In genomic region chr14:35355981-35356839, GRCh38 we compare ENCODE assay signal across 8 cellular contexts. TPM values are rescaled to one million over a fixed set of nuclear protein-coding genes. Genes with fewer than 3 reads are reported as not detected.
DNase-seq lines count a peak whose midpoint lies in the region; ATAC-seq, FAIRE-seq and TF ChIP-seq lines count a peak whose summit lies in the region.

No MANE protein-coding gene starts in this region.

- intact Hi-C loops in activated CD4-positive, alpha-beta memory T cell treated with anti-CD3 and anti-CD28 coated beads for 36 hours (cut with micrococcal nuclease) = loop anchor here (1.0 kb wide), 6 partner anchors 9 to 69 kb away; partner anchors contain the start of gene NFKBIA
- intact Hi-C loops in HepG2 (cut with micrococcal nuclease; ENCODE audit: unreplicated experiment) = loop anchor here (1.0 kb wide), 2 partner anchors 9 to 20 kb away; no protein-coding TSS in a partner anchor

- WGBS in A549 (ENCODE audit: missing lambda C conversion rate) = 29% methylated on average over 5 of the region's 5 CpGs
- WGBS in HepG2 (ENCODE audit: low lambda C conversion rate) = 3% methylated on average over 5 of the region's 5 CpGs

- in situ Hi-C loops in HepG2 (cut with HindIII; ENCODE audit: extremely low pct_ligation_motif_present, low pct_unique_long_range_greater_than_20kb) (no loop called here), GM13977 (cut with MboI; ENCODE audit: low pct_unique_long_range_greater_than_20kb, low sequenced_read_pairs, unreplicated experiment) (no loop called here)

- TF ChIP-seq CTCF in A549 (IDR thresholded peaks at IDR 0.05) (no peak), HepG2 (CRISPR knock-in tag; IDR thresholded peaks at IDR 0.05) (no peak), GM13977 (IDR thresholded peaks at IDR 0.05; ENCODE audit: extremely low read depth, insufficient read depth, missing control alignments) (no peak)

- H3K79me2 ChIP-seq in HepG2 (ENCODE audit: insufficient read depth, low read length) = no peaks in the 10 kb centered on the region

- no TSS peak for BruUV-seq in HepG2 (replicated peaks; lab: Mats Ljungman, UMichigan)

- no peak overlapping the region for H3K4me3 ChIP-seq in A549
- H3K4me3 ChIP-seq in HepG2 (replicated peaks in 1 of 3; ENCODE audit: insufficient read depth in 1 of 3, low read depth in 2 of 3, low read length in 3 of 3) = peak overlapping the region; percentile 9 to 27 (median 12); a peak in 5 of 6 replicates

- H3K36me3 Mint-ChIP-seq in activated CD4-positive, alpha-beta memory T cell treated with anti-CD3 and anti-CD28 coated beads for 36 hours = no peaks in the 10 kb centered on the region

- DNase-seq in A549 (ENCODE audit: low read depth in 1 of 2, low spot score in 1 of 2) (peak in 1 of 2 experiments; percentile 68), HepG2 (ENCODE audit: low spot score) (peak; percentile 91), GM13977 (ENCODE audit: low spot score) (no peak), NCI-H510A (lab: John Stamatoyannopoulos, UW) (no peak)
- DNase-seq in activated CD4-positive, alpha-beta memory T cell treated with anti-CD3 and anti-CD28 coated beads for 36 hours = peak; percentile 76

- no peaks in the 10 kb centered on the region for H4K20me1 ChIP-seq in HepG2 (ENCODE audit: insufficient read depth, low read length)

- POLR2A ChIA-PET in A549 (lab: Yijun Ruan, JAX) (interaction anchor here (1.0 to 1.2 kb wide), 3 partner anchors 19 to 64 kb away, joined by 3 to 4 read pairs (median 4); partner anchors contain the start of genes NFKBIA and PSMA6), HepG2 (lab: Yijun Ruan, JAX) (interaction anchor here (0.9 to 2.6 kb wide), 14 partner anchors 9 to 64 kb away, joined by 3 to 23 read pairs (median 8); partner anchors contain the start of genes NFKBIA and PSMA6)
- POLR2A ChIA-PET in activated CD4-positive, alpha-beta memory T cell treated with anti-CD3 and anti-CD28 coated beads for 36 hours (lab: Charles Lee) = interaction anchor here (0.7 to 3.4 kb wide), 10 partner anchors 9 to 234 kb away, joined by 3 to 62 read pairs (median 8); partner anchors contain the start of genes NFKBIA, PPP2R3C, PRORP and PSMA6

- H2AFZ ChIP-seq in HepG2 (ENCODE audit: low read length) = peak overlapping the region; percentile 1

- no peaks in the 10 kb centered on the region for H3K36me3 ChIP-seq in HepG2 (replicated peaks in 1 of 2; ENCODE audit: control insufficient read depth in 1 of 2, insufficient read depth in 2 of 2, low read length in 2 of 2)

- H3K9me3 ChIP-seq in A549 (no peaks in the 10 kb centered on the region), HepG2 (ENCODE audit: low read length) (no peaks in the 10 kb centered on the region)

- H3K4me3 Mint-ChIP-seq in activated CD4-positive, alpha-beta memory T cell treated with anti-CD3 and anti-CD28 coated beads for 36 hours = peak overlapping the region; percentile 17

- H3K4me1 Mint-ChIP-seq in activated CD4-positive, alpha-beta memory T cell treated with anti-CD3 and anti-CD28 coated beads for 36 hours (ENCODE audit: low read depth) = peaks cover 40% of the 10 kb centered on the region

- ATAC-seq in A549 = peak; percentile 61 to 72
- peak; percentile 50 for ATAC-seq in GM19452 (IDR thresholded peaks at IDR 0.05; ENCODE audit: unreplicated experiment)
- peak; percentile 81 for ATAC-seq in HepG2
- no peak for ATAC-seq in GM19397 (IDR thresholded peaks at IDR 0.05; ENCODE audit: unreplicated experiment)
- no peak for ATAC-seq in HG02840 (IDR thresholded peaks at IDR 0.05; ENCODE audit: low FRiP score, unreplicated experiment)

- H3K27ac Mint-ChIP-seq in activated CD4-positive, alpha-beta memory T cell treated with anti-CD3 and anti-CD28 coated beads for 36 hours = peak overlapping the region; percentile 79

- TF ChIP-seq EP300 in A549 (IDR thresholded peaks at IDR 0.05) = no peak
- TF ChIP-seq EP300 in HepG2 (IDR thresholded peaks at IDR 0.05; ENCODE audit: low read depth in 2 of 2, low read length in 2 of 2) = peak; percentile 8 to 82; a peak in 3 of 4 replicates
- peak; percentile 50 for TF ChIP-seq EP300 in HepG2 (CRISPR knock-in tag; IDR thresholded peaks at IDR 0.05; ENCODE audit: borderline replicate concordance)

- CTCF ChIA-PET in A549 (lab: Yijun Ruan, JAX) = no interaction called here
- CTCF ChIA-PET in activated CD4-positive, alpha-beta memory T cell treated with anti-CD3 and anti-CD28 coated beads for 36 hours (lab: Charles Lee) = interaction anchor here (0.7 to 1.4 kb wide), 5 partner anchors 9 to 69 kb away, joined by 3 to 5 read pairs (median 3); partner anchors contain the start of gene NFKBIA
- CTCF ChIA-PET in HepG2 (lab: Yijun Ruan, JAX; ENCODE audit: low intra/inter-chr PET ratio, low total read pairs) = interaction anchor here (1.2 kb wide), 1 partner anchor 29 kb away, joined by 4 read pairs; no protein-coding TSS in a partner anchor

- TF ChIP-seq POLR2A in A549 (IDR thresholded peaks at IDR 0.05; ENCODE audit: low read length) = no peak
- TF ChIP-seq POLR2A in HepG2 (IDR thresholded peaks at IDR 0.05; ENCODE audit: insufficient read depth in 1 of 2, low read depth in 2 of 2, low read length in 2 of 2) = 0 out of 4 replicates have a peak, but pooled peaks of 1 of the 2 experiments have one; percentile 25

- H3K9ac ChIP-seq in HepG2 (ENCODE audit: insufficient read depth, low read depth, low read length) = peak overlapping the region; percentile 32

- H3K27me3 Mint-ChIP-seq in activated CD4-positive, alpha-beta memory T cell treated with anti-CD3 and anti-CD28 coated beads for 36 hours = no peaks in the 10 kb centered on the region

- peaks cover 43% of the 10 kb centered on the region for H3K4me1 ChIP-seq in A549
- peaks cover 58% of the 10 kb centered on the region for H3K4me1 ChIP-seq in HepG2 (ENCODE audit: insufficient read depth, low read length)

- TF ChIP-seq RAD21 in A549 (conservative IDR thresholded peaks at IDR 0.05 in 1 of 2, IDR thresholded peaks at IDR 0.05 in 1 of 2) (no peak), HepG2 (CRISPR knock-in tag; IDR thresholded peaks at IDR 0.05) (0 out of 2 replicates have a peak, but pooled peaks have one; percentile 13)

- H3K9me3 Mint-ChIP-seq in activated CD4-positive, alpha-beta memory T cell treated with anti-CD3 and anti-CD28 coated beads for 36 hours = no peaks in the 10 kb centered on the region

- H3K27me3 ChIP-seq in HepG2 (ENCODE audit: control insufficient read depth in 1 of 2, insufficient read depth in 2 of 2, low read length in 2 of 2) = no peaks in the 10 kb centered on the region

- FAIRE-seq in A549 (lab: Jason Lieb, UNC) = no peak
- peak; percentile 72 for FAIRE-seq in HepG2 (lab: Jason Lieb, UNC)

- H3K27ac ChIP-seq in A549 (peak overlapping the region; percentile 73 to 74), HepG2 (ENCODE audit: extremely low read length, insufficient read depth, low read length) (peak overlapping the region; percentile 41)

- H3K4me2 ChIP-seq in A549 = peak overlapping the region; percentile 74
- H3K4me2 ChIP-seq in HepG2 (ENCODE audit: low read depth, low read length) = peak overlapping the region; percentile 65

TF ChIP-seq in A549, 52 proteins besides CTCF, POLR2A, EP300 and RAD21 (continues in another document):
- TF ChIP-seq RFX5 (IDR thresholded peaks at IDR 0.05) (no peak), HOXB5 (CRISPR knock-in tag; IDR thresholded peaks at IDR 0.05) (no peak)

TF ChIP-seq in HepG2, 621 proteins besides CTCF, POLR2A, EP300 and RAD21 (continues in another document):
- TF ChIP-seq ZNF564 (CRISPR knock-in tag; IDR thresholded peaks at IDR 0.05) (no peak), MED13 (CRISPR knock-in tag; IDR thresholded peaks at IDR 0.05) (0 out of 2 replicates have a peak, but pooled peaks have one; percentile 11), DNMT3B (CRISPR knock-in tag; conservative IDR thresholded peaks at IDR 0.05) (no peak), MBNL3 (CRISPR knock-in tag; conservative IDR thresholded peaks at IDR 0.05) (no peak), ZNF629 (CRISPR knock-in tag; conservative IDR thresholded peaks at IDR 0.05) (0 out of 2 replicates have a peak, but pooled peaks have one; percentile 24), STAT5B (CRISPR knock-in tag; IDR thresholded peaks at IDR 0.05) (no peak), RFX1 (IDR thresholded peaks at IDR 0.05) (no peak), IRX3 (CRISPR knock-in tag; IDR thresholded peaks at IDR 0.05; ENCODE audit: borderline replicate concordance, low read depth) (no peak), ZC3H4 (CRISPR knock-in tag; IDR thresholded peaks at IDR 0.05; ENCODE audit: borderline replicate concordance) (no peak), ZBTB7A (CRISPR knock-in tag; IDR thresholded peaks at IDR 0.05) (peak; percentile 41; the same call in 1 of the 2 replicates)

RNA-seq across cellular contexts. Expression of gene NFKBIA, which starts 48.3 kb away (rescaled TPM):
- polyA plus RNA-seq in A549 (2011; rRNA removed) (65.0 and 102 TPM in 2 replicates), A549 (2017; fragmentation: RNase III; extraction: RNeasy Plus Mini Kit Qiagen cat#74134 plus additional on column Dnase treatment) (101 to 115 TPM (median 103 TPM) in 3 replicates), HepG2 (2011; rRNA removed) (173 and 197 TPM in 2 replicates)
- 239 and 266 TPM in 2 replicates for polyA plus RNA-seq in A549 (2012; cell fraction: cytosol; rRNA removed)
- polyA plus RNA-seq in A549 (2012; cell fraction: nucleus; rRNA removed) = 490 and 573 TPM in 2 replicates
- 335 and 379 TPM in 2 replicates for polyA minus RNA-seq in A549 (2011; rRNA and poly(A)+ RNA removed)
- total RNA-seq in activated CD4-positive, alpha-beta memory T cell treated with anti-CD3 and anti-CD28 coated beads for 36 hours = 100 to 1,000 TPM; 390 to 393 TPM
- 232 and 319 TPM in 2 replicates for total RNA-seq in HepG2 (2016; rRNA removed; fragmentation: Illumina TruSeq; extraction: Trizol)
- 103 and 116 TPM in 2 replicates for total RNA-seq in HepG2 (2016; cell fraction: cytosol; rRNA removed; fragmentation: Illumina TruSeq; extraction: Trizol; ENCODE audit: low read depth)
- 208 and 321 TPM in 2 replicates for total RNA-seq in HepG2 (2016; cell fraction: insoluble cytoplasmic fraction; rRNA removed; fragmentation: Illumina TruSeq; extraction: Trizol)
- 196 and 209 TPM in 2 replicates for total RNA-seq in HepG2 (2016; cell fraction: membrane; rRNA removed; fragmentation: Illumina TruSeq; extraction: Trizol)
- total RNA-seq in HepG2 (2016; cell fraction: nucleus; rRNA removed; fragmentation: Illumina TruSeq; extraction: Trizol) = 367 and 382 TPM in 2 replicates
- 81.6 and 128 TPM in 2 replicates for polyA plus RNA-seq in HepG2 (2011; cell fraction: cytosol; rRNA removed)
- polyA plus RNA-seq in HepG2 (2011; cell fraction: nucleus; rRNA removed) = 363 and 589 TPM in 2 replicates
- 58.7 and 87.8 TPM in 2 replicates for polyA plus RNA-seq in HepG2 (2012)
- polyA plus RNA-seq in HepG2 (2016; cell fraction: cytosol; fragmentation: Illumina TruSeq; extraction: Trizol; ENCODE audit: low read depth) = 21.2 and 21.7 TPM in 2 replicates
- 160 and 187 TPM in 2 replicates for polyA plus RNA-seq in HepG2 (2016; cell fraction: insoluble cytoplasmic fraction; fragmentation: Illumina TruSeq; extraction: Trizol; ENCODE audit: low read depth)
- polyA plus RNA-seq in HepG2 (2016; cell fraction: membrane; fragmentation: Illumina TruSeq; extraction: Trizol; ENCODE audit: low read depth) = 41.5 and 42.6 TPM in 2 replicates
- polyA plus RNA-seq in HepG2 (2016; cell fraction: nucleus; fragmentation: Illumina TruSeq; extraction: Trizol; ENCODE audit: insufficient read depth, low read depth) = 546 and 548 TPM in 2 replicates
- polyA minus RNA-seq in HepG2 (2011; rRNA and poly(A)+ RNA removed; ENCODE audit: low replicate concordance) = 421 and 666 TPM in 2 replicates
- 80.5 and 103 TPM in 2 replicates for polyA minus RNA-seq in HepG2 (2011; cell fraction: cytosol; rRNA and poly(A)+ RNA removed)
- 421 and 559 TPM in 2 replicates for polyA minus RNA-seq in HepG2 (2011; cell fraction: nucleus; rRNA and poly(A)+ RNA removed)

Comparison
In these comparisons a context has a peak if more than half of its experiments do, and no peak if none do; other contexts are left out.
1. ATAC-seq: peak in A549 (2 of 2), GM19452 (single experiment) and HepG2 (single experiment); none in GM19397 (single experiment) and HG02840 (single experiment).
2. DNase-seq: peak in activated CD4-positive, alpha-beta memory T cell treated with anti-CD3 and anti-CD28 coated beads for 36 hours (single experiment) and HepG2 (single experiment); none in GM13977 (single experiment) and NCI-H510A (single experiment).
3. Of the 38 proteins assayed by ChIP-seq in both HepG2 and A549: peak only in HepG2: BCL3, CEBPB, CHD2, CHD4, EHMT2, EP300 and 9 more; only in A549: JUNB; in both: none; in neither: 18; mixed calls (peak in some experiments, not most) for 4.